13 cellular contexts compared by ENCODE assay signal in the genomic region with DNA sequence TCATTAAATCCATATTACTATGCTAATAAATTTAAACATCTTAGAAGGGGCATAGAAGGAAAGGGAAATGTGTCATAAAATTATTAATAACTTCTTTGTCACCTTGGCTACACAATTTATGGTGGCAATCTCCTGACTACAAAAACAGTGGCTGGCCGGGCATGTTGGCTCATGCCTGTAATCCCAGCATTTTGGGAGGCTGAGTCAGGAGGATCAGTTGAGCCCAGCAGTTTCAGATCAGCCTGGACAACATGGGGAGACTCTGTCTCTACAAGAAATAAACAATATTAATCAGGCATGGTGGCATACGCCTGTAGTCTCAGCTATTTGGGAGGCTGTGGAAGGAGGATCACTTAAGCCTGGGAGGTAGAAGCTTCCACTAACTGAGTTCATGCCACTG.
DNase-seq lines count a peak whose midpoint lies in the region; ATAC-seq and TF ChIP-seq lines count a peak whose summit lies in the region.
"Had no signal": no experiment of that assay in that cellular context is flagged by ENCODE, and none has a peak within 500 bp of the region (broad histone marks: within the 10 kb centered on the region; RNA-seq: fewer than 3 reads in every experiment).

No MANE protein-coding gene starts in this region.

- POLR2A ChIA-PET in PC-9 (lab: Charles Lee; ENCODE audit: unreplicated experiment): no interaction called here

- DNase-seq in Calu3 (no peak), PC-9 (no peak), epithelial cell of prostate (ENCODE audit: low read depth, low spot score) (no peak), neural crest cell (ENCODE audit: low read depth, low spot score) (no peak), WERI-Rb-1 (no peak), DMS114 treated with DMSO at 0.1 percent for 48 hours (lab: John Stamatoyannopoulos, UW; ENCODE audit: unreplicated experiment) (no peak)
- DNase-seq in stimulated activated naive CD8-positive, alpha-beta T cell treated with anti-CD3 and anti-CD28 coated beads, Interleukin-15, Interleukin-2, amounts not matched to agents 100 U/mL and 50 U/mL, for 24 hours: no peak
- DNase-seq: DMS79, NCI-H187 treated with DMSO at 0.1 percent for 48 hours, NCI-H82, SIG-M5 had no signal

- TF ChIP-seq CTCF in Calu3 (IDR thresholded peaks at IDR 0.05; ENCODE audit: unreplicated experiment) (no peak), PC-9 (conservative IDR thresholded peaks at IDR 0.05) (no peak), neural crest cell (conservative IDR thresholded peaks at IDR 0.05) (no peak), WERI-Rb-1 (IDR thresholded peaks at IDR 0.05; ENCODE audit: low read depth, low read length) (no peak)

- intact Hi-C loops in Calu3 (cut with micrococcal nuclease; ENCODE audit: unreplicated experiment) (no loop called here), PC-9 (cut with micrococcal nuclease; ENCODE audit: unreplicated experiment) (loop anchor here (10.0 kb wide), 1 partner anchor 264 kb away; no protein-coding TSS in a partner anchor)

- H3K36me3 Mint-ChIP-seq in Calu3 (ENCODE audit: insufficient read depth, unreplicated experiment) (no peaks in the 10 kb centered on the region), neural crest cell (ENCODE audit: low read depth) (no peaks in the 10 kb centered on the region)

- H3K36me3 ChIP-seq in PC-9 (ENCODE audit: low read depth) (0 out of 2 replicates have a peak, but pooled peaks cover 8% of the 10 kb centered on the region), WERI-Rb-1 (no peaks in the 10 kb centered on the region)

- peaks cover 54% of the 10 kb centered on the region for H3F3A ChIP-seq in PC-9 (ENCODE audit: insufficient read depth, low read depth)

- no peaks in the 10 kb centered on the region for H3K9me2 ChIP-seq in PC-9 (ENCODE audit: insufficient read depth)

- peaks cover 59% of the 10 kb centered on the region for H3K4me1 Mint-ChIP-seq in Calu3 (ENCODE audit: low read depth, unreplicated experiment)
- H3K4me1 Mint-ChIP-seq in neural crest cell: peaks cover 16% of the 10 kb centered on the region

- no peaks in the 10 kb centered on the region for H4K20me1 ChIP-seq in PC-9 (ENCODE audit: insufficient read depth)

- peaks cover 57% of the 10 kb centered on the region for H3K4me1 ChIP-seq in PC-9 (replicated peaks; ENCODE audit: insufficient read depth)

- H3K27ac ChIP-seq in PC-9 (peak overlapping the region; percentile 84), epithelial cell of prostate (peak overlapping the region; percentile 65), WERI-Rb-1 (no peak overlapping the region)

- no peaks in the 10 kb centered on the region for H3K79me2 ChIP-seq in PC-9 (ENCODE audit: low read depth)

- no TSS peak for BruUV-seq in Calu3 (replicated peaks; lab: Mats Ljungman, UMichigan)
- no TSS peak for BruUV-seq in PC-9 (replicated peaks; lab: Mats Ljungman, UMichigan)

- H3K4me3 ChIP-seq in PC-9: no peak overlapping the region; the same call in 1 of the 2 replicates
- H3K4me3 ChIP-seq in WERI-Rb-1 (ENCODE audit: low read depth, low read length): no peak overlapping the region
- H3K4me3 ChIP-seq: GM12878 had no signal

- ATAC-seq in stimulated activated naive CD8-positive, alpha-beta T cell treated with anti-CD3 and anti-CD28 coated beads, Interleukin-15, Interleukin-2, amounts not matched to agents 100 U/mL and 50 U/mL, for 24 hours: no peak
- ATAC-seq in GM21390 (IDR thresholded peaks at IDR 0.05; ENCODE audit: unreplicated experiment): no peak
- ATAC-seq: GM12878 had no signal

- H3K9me3 Mint-ChIP-seq in Calu3 (ENCODE audit: low read depth, unreplicated experiment): no peaks in the 10 kb centered on the region
- H3K9me3 Mint-ChIP-seq in neural crest cell: peaks cover 2% of the 10 kb centered on the region

- H3K27ac Mint-ChIP-seq in Calu3 (ENCODE audit: unreplicated experiment): peak overlapping the region; percentile 95
- peak overlapping the region; percentile 73 for H3K27ac Mint-ChIP-seq in neural crest cell (ENCODE audit: unreplicated experiment)

- H3K4me3 Mint-ChIP-seq in Calu3 (ENCODE audit: low read depth, unreplicated experiment) (peak overlapping the region; percentile 9), neural crest cell (no peak overlapping the region)

- H3K27me3 Mint-ChIP-seq in Calu3 (ENCODE audit: unreplicated experiment) (no peaks in the 10 kb centered on the region), neural crest cell (ENCODE audit: low read depth) (no peaks in the 10 kb centered on the region)

- peak overlapping the region; percentile 3; the same call in 1 of the 2 replicates for H2AFZ ChIP-seq in PC-9

- H3K4me2 ChIP-seq in PC-9: peak overlapping the region; percentile 72

- CTCF ChIA-PET in Calu3 (lab: Charles Lee): interaction anchor here (0.6 to 1.0 kb wide), 2 partner anchors 13 to 107 kb away, joined by 3 to 7 read pairs; no protein-coding TSS in a partner anchor
- CTCF ChIA-PET in PC-9 (lab: Charles Lee): interaction anchor here (0.6 to 2.1 kb wide), 2 partner anchors 267 to 341 kb away, joined by 5 read pairs; no protein-coding TSS in a partner anchor

- no peaks in the 10 kb centered on the region for H3K27me3 ChIP-seq in PC-9 (ENCODE audit: insufficient read depth, low read depth)
- H3K27me3 ChIP-seq in WERI-Rb-1 (ENCODE audit: insufficient read depth, low read depth, severe bottlenecking): peaks cover 76% of the 10 kb centered on the region

- peaks cover 17% of the 10 kb centered on the region for H3K9me3 ChIP-seq in PC-9 (ENCODE audit: insufficient read depth, low read depth)
- no peaks in the 10 kb centered on the region for H3K9me3 ChIP-seq in WERI-Rb-1 (ENCODE audit: severe bottlenecking)
